ENCODE assay signal across 9 cellular contexts in the genomic region with DNA sequence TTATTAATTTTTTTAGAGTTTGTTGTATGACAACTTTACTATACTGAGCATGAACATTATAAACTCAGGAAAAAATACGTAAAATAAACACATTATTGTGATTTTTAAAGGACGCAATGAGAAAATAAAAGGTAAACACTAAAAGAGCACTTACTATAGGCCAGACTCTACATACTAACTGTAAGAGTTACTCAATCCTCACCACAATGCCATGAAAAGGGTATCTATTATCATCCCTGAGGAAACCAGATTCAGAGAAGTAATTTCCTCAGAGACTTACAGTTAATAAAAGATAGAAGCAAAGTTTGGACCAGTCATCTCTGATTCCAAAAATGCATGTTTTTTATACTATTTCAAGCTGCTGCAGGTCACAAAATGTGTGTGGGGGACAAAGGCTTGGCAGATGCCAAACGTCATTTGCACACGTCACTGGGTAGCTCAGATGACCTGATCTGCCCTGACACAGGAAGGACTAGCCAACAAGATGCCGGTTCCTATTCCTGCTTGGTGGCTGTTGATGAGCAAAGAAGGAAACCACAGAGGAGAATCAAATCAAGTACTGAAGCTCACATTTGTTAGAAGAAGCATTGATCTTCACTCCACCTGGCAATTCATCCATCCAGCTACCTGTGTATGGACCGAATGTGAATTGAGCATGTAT. TPM values are rescaled to one million over a fixed set of nuclear protein-coding genes. Genes with fewer than 3 reads are reported as not detected.
A peak's percentile ranks its signal among the peaks of the same experiment; 100 is the strongest.
DNase-seq lines count a peak whose midpoint lies in the region; ATAC-seq and TF ChIP-seq lines count a peak whose summit lies in the region.
"Had no signal": no experiment of that assay in that cellular context is flagged by ENCODE, and none has a peak within 500 bp of the region (broad histone marks: within the 10 kb centered on the region; RNA-seq: fewer than 3 reads in every experiment).

No MANE protein-coding gene starts in this region.

- no peak for TF ChIP-seq POLR2A in transverse colon (IDR thresholded peaks at IDR 0.05)
- TF ChIP-seq POLR2A in lower leg skin (IDR thresholded peaks at IDR 0.05) = no peak

- no peak for TF ChIP-seq EP300 in transverse colon (IDR thresholded peaks at IDR 0.05; ENCODE audit: low read depth)

- peak; percentile 49 for DNase-seq in stimulated activated CD4-positive, alpha-beta T cell treated with anti-CD3 and anti-CD28 coated beads, Interleukin-15, amount 100 ng/mL, for 24 hours
- no peak for DNase-seq in stimulated activated CD4-positive, alpha-beta T cell treated with anti-CD3 and anti-CD28 coated beads, Interleukin-4, amount 100 ng/mL, for 1 hour
- DNase-seq in activated CD8-positive, alpha-beta T cell treated with anti-CD3 and anti-CD28 coated beads for 36 hours = peak; percentile 80
- DNase-seq in left kidney (ENCODE audit: low read depth, low spot score) (peak; percentile 34), transverse colon (peak; percentile 37), lower leg skin (ENCODE audit: low spot score in 2 of 2) (no peak), NCI-H2171 treated with DMSO at 0.1 percent for 48 hours (lab: John Stamatoyannopoulos, UW) (no peak)
- DNase-seq: NCI-H2081 had no signal

- H3K27ac Mint-ChIP-seq in activated CD8-positive, alpha-beta T cell treated with anti-CD3 and anti-CD28 coated beads for 36 hours = peak overlapping the region; percentile 81

- peaks cover 40% of the 10 kb centered on the region for H3K36me3 Mint-ChIP-seq in activated CD8-positive, alpha-beta T cell treated with anti-CD3 and anti-CD28 coated beads for 36 hours (ENCODE audit: low read depth)

- H3K4me1 Mint-ChIP-seq in activated CD8-positive, alpha-beta T cell treated with anti-CD3 and anti-CD28 coated beads for 36 hours (ENCODE audit: low read depth) = peaks cover 53% of the 10 kb centered on the region

- no peaks in the 10 kb centered on the region for H3K27me3 Mint-ChIP-seq in activated CD8-positive, alpha-beta T cell treated with anti-CD3 and anti-CD28 coated beads for 36 hours

- intact Hi-C loops in activated CD8-positive, alpha-beta T cell treated with anti-CD3 and anti-CD28 coated beads for 36 hours (cut with micrococcal nuclease) = no loop called here
- intact Hi-C loops in transverse colon (cut with DNase I; ENCODE audit: low total_unique reads) = no loop called here
- intact Hi-C loops in lower leg skin (cut with DNase I; ENCODE audit: low total_unique reads) = no loop called here

- H3K4me3 ChIP-seq in transverse colon (no peak overlapping the region), lower leg skin (ENCODE audit: low read depth, poor library complexity, severe bottlenecking) (no peak overlapping the region)

- no peak overlapping the region for H3K4me3 Mint-ChIP-seq in activated CD8-positive, alpha-beta T cell treated with anti-CD3 and anti-CD28 coated beads for 36 hours

- H3K4me1 ChIP-seq in transverse colon = peaks cover 0 to 13% (median 7%) of the 10 kb centered on the region in 4 donors

- CTCF ChIA-PET in activated CD8-positive, alpha-beta T cell treated with anti-CD3 and anti-CD28 coated beads for 36 hours (lab: Charles Lee) = no interaction called here

- H3K9me3 Mint-ChIP-seq in activated CD8-positive, alpha-beta T cell treated with anti-CD3 and anti-CD28 coated beads for 36 hours = peaks cover 2% of the 10 kb centered on the region

- peak overlapping the region in 2 of 4 donors; percentile 5 to 14 for H3K27ac ChIP-seq in transverse colon

- WGBS in transverse colon (ENCODE audit: low coverage in 1 of 2), 2 donors = 79 to 94% methylated on average over 2 to 6 of the region's 6 CpGs
- 76 to 78% methylated on average over 6 of the region's 6 CpGs for WGBS in lower leg skin, 2 donors

- peak; percentile 75 for ATAC-seq in activated CD8-positive, alpha-beta T cell treated with anti-CD3 and anti-CD28 coated beads for 36 hours
- ATAC-seq in HG02588 (IDR thresholded peaks at IDR 0.05; ENCODE audit: unreplicated experiment) = no peak

- no peaks in the 10 kb centered on the region for H3K27me3 ChIP-seq in transverse colon

- H3K9me3 ChIP-seq in transverse colon = no peaks in the 10 kb centered on the region

- no peak for TF ChIP-seq CTCF in activated CD8-positive, alpha-beta T cell treated with anti-CD3 and anti-CD28 coated beads for 36 hours (IDR thresholded peaks at IDR 0.05)
- no peak for TF ChIP-seq CTCF in transverse colon (IDR thresholded peaks at IDR 0.05)
- no peak for TF ChIP-seq CTCF in lower leg skin (IDR thresholded peaks at IDR 0.05)

- in situ Hi-C loops in transverse colon (cut with MboI; ENCODE audit: low pct_ligation_motif_present in 1 of 4, low pct_unique_long_range_greater_than_20kb in 1 of 4, low sequenced_read_pairs in 3 of 4) = no loop called here

- no peaks in the 10 kb centered on the region for H3K36me3 ChIP-seq in transverse colon

- POLR2A ChIA-PET in activated CD8-positive, alpha-beta T cell treated with anti-CD3 and anti-CD28 coated beads for 36 hours (lab: Charles Lee) = interaction anchor here (0.6 to 7.7 kb wide), 4 partner anchors 21 to 124 kb away, joined by 3 to 40 read pairs (median 4); a partner anchor contains a TSS

RNA-seq across cellular contexts. Expression of a gene that starts 42.3 kb away (rescaled TPM):
- total RNA-seq in activated CD8-positive, alpha-beta T cell treated with anti-CD3 and anti-CD28 coated beads for 36 hours = 10 to 100 TPM; 32.4 to 32.6 TPM
- total RNA-seq in transverse colon = 10 to 100 TPM in 1 of 4 donors, 1 to 10 TPM in 2, under 1 TPM in 1; 0.60 to 17.0 (median 2.7) TPM
- under 1 TPM; 0.10 to 0.58 (median 0.23) TPM for total RNA-seq in lower leg skin

Comparison
In these comparisons a context has a peak if more than half of its experiments do, and no peak if none do; other contexts are left out.
1. DNase-seq: peak in stimulated activated CD4-positive, alpha-beta T cell treated with anti-CD3 and anti-CD28 coated beads, Interleukin-15, amount 100 ng/mL, for 24 hours (single experiment), activated CD8-positive, alpha-beta T cell treated with anti-CD3 and anti-CD28 coated beads for 36 hours (single experiment), left kidney (single experiment) and transverse colon (single experiment); none in stimulated activated CD4-positive, alpha-beta T cell treated with anti-CD3 and anti-CD28 coated beads, Interleukin-4, amount 100 ng/mL, for 1 hour (single experiment), lower leg skin (0 of 2) and NCI-H2171 treated with DMSO at 0.1 percent for 48 hours (single experiment).